In the genomic region with DNA sequence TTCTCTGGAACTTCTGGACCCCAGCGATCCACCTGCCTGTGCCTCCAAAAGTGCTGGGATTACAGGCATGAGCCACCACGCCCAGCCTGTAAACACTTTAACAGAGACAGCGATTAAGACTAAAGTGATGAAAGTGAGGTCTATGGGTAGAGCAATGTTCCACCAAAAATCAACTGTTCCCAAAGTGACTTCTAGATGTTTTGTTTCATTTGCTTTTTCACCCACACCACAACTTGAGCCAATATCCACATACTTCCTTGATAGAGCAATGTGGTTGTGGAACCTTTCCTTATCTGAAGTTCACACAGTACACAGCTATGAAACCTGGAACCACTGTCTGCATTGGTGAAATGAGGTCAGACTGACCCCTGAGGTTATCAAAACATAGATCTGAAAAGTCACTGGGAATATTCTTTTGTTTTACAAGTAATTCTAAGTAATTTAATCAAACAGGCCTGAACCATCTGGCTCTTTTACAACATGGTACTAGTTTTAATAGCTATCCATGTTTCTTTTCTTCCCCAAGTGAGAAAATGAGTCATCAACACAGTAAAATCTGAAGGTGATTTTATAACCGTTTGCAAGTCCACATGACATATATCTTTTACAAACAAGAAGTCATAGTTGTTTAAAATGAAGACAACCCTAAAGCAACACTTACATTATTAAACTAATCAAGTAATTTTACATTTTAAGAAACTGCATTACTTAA, we compare ENCODE assay signal across 1 cellular context.
TF ChIP-seq lines count a peak whose summit lies in the region.

No MANE protein-coding gene starts in this region.

TF ChIP-seq in HCT116, 20 proteins besides CTCF, POLR2A, EP300 and RAD21 (continued from another document):
- TF ChIP-seq, protein P1, sequence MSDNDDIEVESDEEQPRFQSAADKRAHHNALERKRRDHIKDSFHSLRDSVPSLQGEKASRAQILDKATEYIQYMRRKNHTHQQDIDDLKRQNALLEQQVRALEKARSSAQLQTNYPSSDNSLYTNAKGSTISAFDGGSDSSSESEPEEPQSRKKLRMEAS (IDR thresholded peaks at IDR 0.05), result peak; percentile 47; the same call in 1 of the 2 replicates
- TF ChIP-seq TCF7L2 (IDR thresholded peaks at IDR 0.05; ENCODE audit: borderline replicate concordance, extremely low read depth, insufficient read depth, insufficient read length), result peak; percentile 59
- no peak for TF ChIP-seq ZFX (IDR thresholded peaks at IDR 0.05)
- TF ChIP-seq CBX3 (IDR thresholded peaks at IDR 0.05; ENCODE audit: low read depth), result peak; percentile 81
- TF ChIP-seq SRF (IDR thresholded peaks at IDR 0.05; ENCODE audit: low read depth), result peak; percentile 38; the same call in 1 of the 2 replicates
- TF ChIP-seq JUND (IDR thresholded peaks at IDR 0.05), result peak; percentile 77
- TF ChIP-seq, protein P2, sequence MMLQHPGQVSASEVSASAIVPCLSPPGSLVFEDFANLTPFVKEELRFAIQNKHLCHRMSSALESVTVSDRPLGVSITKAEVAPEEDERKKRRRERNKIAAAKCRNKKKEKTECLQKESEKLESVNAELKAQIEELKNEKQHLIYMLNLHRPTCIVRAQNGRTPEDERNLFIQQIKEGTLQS (IDR thresholded peaks at IDR 0.05), result no peak; the same call in 1 of the 2 replicates
- TF ChIP-seq, protein P3, sequence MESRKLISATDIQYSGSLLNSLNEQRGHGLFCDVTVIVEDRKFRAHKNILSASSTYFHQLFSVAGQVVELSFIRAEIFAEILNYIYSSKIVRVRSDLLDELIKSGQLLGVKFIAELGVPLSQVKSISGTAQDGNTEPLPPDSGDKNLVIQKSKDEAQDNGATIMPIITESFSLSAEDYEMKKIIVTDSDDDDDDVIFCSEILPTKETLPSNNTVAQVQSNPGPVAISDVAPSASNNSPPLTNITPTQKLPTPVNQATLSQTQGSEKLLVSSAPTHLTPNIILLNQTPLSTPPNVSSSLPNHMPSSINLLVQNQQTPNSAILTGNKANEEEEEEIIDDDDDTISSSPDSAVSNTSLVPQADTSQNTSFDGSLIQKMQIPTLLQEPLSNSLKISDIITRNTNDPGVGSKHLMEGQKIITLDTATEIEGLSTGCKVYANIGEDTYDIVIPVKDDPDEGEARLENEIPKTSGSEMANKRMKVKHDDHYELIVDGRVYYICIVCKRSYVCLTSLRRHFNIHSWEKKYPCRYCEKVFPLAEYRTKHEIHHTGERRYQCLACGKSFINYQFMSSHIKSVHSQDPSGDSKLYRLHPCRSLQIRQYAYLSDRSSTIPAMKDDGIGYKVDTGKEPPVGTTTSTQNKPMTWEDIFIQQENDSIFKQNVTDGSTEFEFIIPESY (IDR thresholded peaks at IDR 0.05; ENCODE audit: extremely low read depth, insufficient replicate concordance, low read length), result no peak
- TF ChIP-seq SP1 (IDR thresholded peaks at IDR 0.05; ENCODE audit: low read depth), result peak; percentile 77
- TF ChIP-seq SIN3A (IDR thresholded peaks at IDR 0.05; ENCODE audit: low read depth), result peak; percentile 38; the same call in 1 of the 2 replicates
- no peak for TF ChIP-seq EZH2 (IDR thresholded peaks at IDR 0.05)
- no peak for TF ChIP-seq EZH2phosphoT487 (IDR thresholded peaks at IDR 0.05; ENCODE audit: borderline replicate concordance)
- TF ChIP-seq ELF1 (IDR thresholded peaks at IDR 0.05; ENCODE audit: borderline replicate concordance, low read depth), result no peak; the same call in 1 of the 2 replicates
- no peak for TF ChIP-seq ZNF274 (IDR thresholded peaks at IDR 0.05; ENCODE audit: low read depth, low read length)
- TF ChIP-seq FOSL1 (IDR thresholded peaks at IDR 0.05; ENCODE audit: low read depth), result peak; percentile 74
- no peak for TF ChIP-seq EGR1 (IDR thresholded peaks at IDR 0.05; ENCODE audit: low read depth)
- TF ChIP-seq, protein P4, sequence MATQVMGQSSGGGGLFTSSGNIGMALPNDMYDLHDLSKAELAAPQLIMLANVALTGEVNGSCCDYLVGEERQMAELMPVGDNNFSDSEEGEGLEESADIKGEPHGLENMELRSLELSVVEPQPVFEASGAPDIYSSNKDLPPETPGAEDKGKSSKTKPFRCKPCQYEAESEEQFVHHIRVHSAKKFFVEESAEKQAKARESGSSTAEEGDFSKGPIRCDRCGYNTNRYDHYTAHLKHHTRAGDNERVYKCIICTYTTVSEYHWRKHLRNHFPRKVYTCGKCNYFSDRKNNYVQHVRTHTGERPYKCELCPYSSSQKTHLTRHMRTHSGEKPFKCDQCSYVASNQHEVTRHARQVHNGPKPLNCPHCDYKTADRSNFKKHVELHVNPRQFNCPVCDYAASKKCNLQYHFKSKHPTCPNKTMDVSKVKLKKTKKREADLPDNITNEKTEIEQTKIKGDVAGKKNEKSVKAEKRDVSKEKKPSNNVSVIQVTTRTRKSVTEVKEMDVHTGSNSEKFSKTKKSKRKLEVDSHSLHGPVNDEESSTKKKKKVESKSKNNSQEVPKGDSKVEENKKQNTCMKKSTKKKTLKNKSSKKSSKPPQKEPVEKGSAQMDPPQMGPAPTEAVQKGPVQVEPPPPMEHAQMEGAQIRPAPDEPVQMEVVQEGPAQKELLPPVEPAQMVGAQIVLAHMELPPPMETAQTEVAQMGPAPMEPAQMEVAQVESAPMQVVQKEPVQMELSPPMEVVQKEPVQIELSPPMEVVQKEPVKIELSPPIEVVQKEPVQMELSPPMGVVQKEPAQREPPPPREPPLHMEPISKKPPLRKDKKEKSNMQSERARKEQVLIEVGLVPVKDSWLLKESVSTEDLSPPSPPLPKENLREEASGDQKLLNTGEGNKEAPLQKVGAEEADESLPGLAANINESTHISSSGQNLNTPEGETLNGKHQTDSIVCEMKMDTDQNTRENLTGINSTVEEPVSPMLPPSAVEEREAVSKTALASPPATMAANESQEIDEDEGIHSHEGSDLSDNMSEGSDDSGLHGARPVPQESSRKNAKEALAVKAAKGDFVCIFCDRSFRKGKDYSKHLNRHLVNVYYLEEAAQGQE (IDR thresholded peaks at IDR 0.05; ENCODE audit: low read depth), result no peak
